24 cellular contexts compared by ENCODE assay signal in the genomic region with DNA sequence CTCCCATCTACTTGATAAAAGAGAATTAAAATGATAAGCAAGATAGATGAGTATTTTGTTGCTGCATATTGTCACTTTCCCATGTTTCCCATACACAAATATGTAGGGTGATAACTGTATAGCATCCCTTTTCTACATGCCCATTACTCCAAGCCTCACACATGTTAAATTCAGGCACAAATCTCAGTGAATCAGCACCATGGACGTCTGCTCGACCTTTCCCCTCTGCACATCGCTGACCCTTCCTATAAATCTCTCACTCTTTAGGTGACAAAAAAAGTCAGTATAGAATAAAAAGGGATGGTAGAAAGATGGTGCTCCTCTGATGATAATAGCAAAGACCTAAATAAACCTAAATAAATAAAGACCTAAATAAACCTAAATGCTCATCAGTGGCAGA.
DNase-seq lines count a peak whose midpoint lies in the region; ATAC-seq and TF ChIP-seq lines count a peak whose summit lies in the region.
"Had no signal": no experiment of that assay in that cellular context is flagged by ENCODE, and none has a peak within 500 bp of the region (broad histone marks: within the 10 kb centered on the region; RNA-seq: fewer than 3 reads in every experiment).

No MANE protein-coding gene starts in this region.

- no peak for TF ChIP-seq CTCF in GM23338 (conservative IDR thresholded peaks at IDR 0.05; ENCODE audit: low read depth in 2 of 2)

- H3K79me2 ChIP-seq in GM23338 (replicated peaks; ENCODE audit: insufficient read depth) = no peaks in the 10 kb centered on the region

- no peak for TF ChIP-seq RAD21 in Ishikawa (IDR thresholded peaks at IDR 0.05; ENCODE audit: low read depth)

- H3K4me2 ChIP-seq in GM23338 = no peak overlapping the region
- H3K4me2 ChIP-seq: BLaER1 had no signal

- no peaks in the 10 kb centered on the region for H3K4me1 Mint-ChIP-seq in GM23338
- H3K4me1 Mint-ChIP-seq: CD14-positive monocyte; CD4-positive, alpha-beta memory T cell; CD4-positive, CD25-positive, alpha-beta regulatory T cell; CD8-positive, alpha-beta memory T cell had no signal

- no peak for TF ChIP-seq EP300 in Ishikawa (IDR thresholded peaks at IDR 0.05; ENCODE audit: borderline replicate concordance)

- no peaks in the 10 kb centered on the region for H3K36me3 ChIP-seq in GM23338 (ENCODE audit: insufficient read depth)
- H3K36me3 ChIP-seq: BE2C, BLaER1 had no signal

- no peaks in the 10 kb centered on the region for H3K4me1 ChIP-seq in GM23338 (ENCODE audit: insufficient read depth)
- H3K4me1 ChIP-seq: BLaER1 had no signal

- H3K27me3 Mint-ChIP-seq in GM23338 (ENCODE audit: insufficient read depth, low read depth, poor library complexity) = peaks cover 3% of the 10 kb centered on the region
- H3K27me3 Mint-ChIP-seq: CD4-positive, alpha-beta memory T cell; CD4-positive, CD25-positive, alpha-beta regulatory T cell; CD8-positive, alpha-beta memory T cell had no signal

- ATAC-seq in GM23338 = no peak
- ATAC-seq in GM21526 (IDR thresholded peaks at IDR 0.05; ENCODE audit: low FRiP score, unreplicated experiment) = no peak
- no peak for ATAC-seq in GM18907 (IDR thresholded peaks at IDR 0.05; ENCODE audit: unreplicated experiment)
- ATAC-seq: GM12878 had no signal

- H3K27ac Mint-ChIP-seq in GM23338 = no peak overlapping the region
- H3K27ac Mint-ChIP-seq: CD14-positive monocyte; CD4-positive, alpha-beta memory T cell; CD4-positive, CD25-positive, alpha-beta regulatory T cell; CD8-positive, alpha-beta memory T cell had no signal

- no peaks in the 10 kb centered on the region for H3K9me2 ChIP-seq in GM23338 (ENCODE audit: insufficient read depth)

- no peaks in the 10 kb centered on the region for H4K20me1 ChIP-seq in GM23338 (replicated peaks; ENCODE audit: insufficient read depth)
- H4K20me1 ChIP-seq: BLaER1 had no signal

- H3K36me3 Mint-ChIP-seq in GM23338 (ENCODE audit: low read depth) = no peaks in the 10 kb centered on the region
- H3K36me3 Mint-ChIP-seq: CD14-positive monocyte; CD4-positive, alpha-beta memory T cell; CD4-positive, CD25-positive, alpha-beta regulatory T cell; CD8-positive, alpha-beta memory T cell had no signal

- no peaks in the 10 kb centered on the region for H3F3A ChIP-seq in GM23338 (replicated peaks; ENCODE audit: low read depth)

- H2AFZ ChIP-seq in GM23338 = no peak overlapping the region

- DNase-seq in GM23338 (ENCODE audit: low spot score) (no peak), left kidney (ENCODE audit: low read depth, low spot score) (peak; percentile 11), NCI-H526 treated with DMSO at 0.1 percent for 48 hours (lab: John Stamatoyannopoulos, UW) (no peak)
- DNase-seq: 8988T; ACHN; BE2C; C1 segment of cervical spinal cord; CD4-positive, alpha-beta memory T cell; CD4-positive, CD25-positive, alpha-beta regulatory T cell; CD8-positive, alpha-beta memory T cell; COR-L47; DMS 273 treated with DMSO at 0.1 percent for 48 hours; DMS153; DMS53; DMS79; DND-41; EL; GDM1 had no signal

- H3K4me3 ChIP-seq in GM23338 = no peak overlapping the region
- H3K4me3 ChIP-seq: BLaER1, GM12878 had no signal

- H3K9me3 Mint-ChIP-seq in GM23338 = no peaks in the 10 kb centered on the region

- H3K27me3 ChIP-seq in GM23338 (ENCODE audit: insufficient read depth) = no peaks in the 10 kb centered on the region
- H3K27me3 ChIP-seq: BE2C, BLaER1 had no signal

- no peak overlapping the region for H3K4me3 Mint-ChIP-seq in GM23338
- H3K4me3 Mint-ChIP-seq: CD14-positive monocyte; CD4-positive, alpha-beta memory T cell; CD4-positive, CD25-positive, alpha-beta regulatory T cell; CD8-positive, alpha-beta memory T cell had no signal

- H3K27ac ChIP-seq in GM23338 (ENCODE audit: low read depth) = no peak overlapping the region
- H3K27ac ChIP-seq: BLaER1 had no signal

TF ChIP-seq in GM23338, 12 proteins besides CTCF, POLR2A, EP300 and RAD21:
- TF ChIP-seq, protein P1, sequence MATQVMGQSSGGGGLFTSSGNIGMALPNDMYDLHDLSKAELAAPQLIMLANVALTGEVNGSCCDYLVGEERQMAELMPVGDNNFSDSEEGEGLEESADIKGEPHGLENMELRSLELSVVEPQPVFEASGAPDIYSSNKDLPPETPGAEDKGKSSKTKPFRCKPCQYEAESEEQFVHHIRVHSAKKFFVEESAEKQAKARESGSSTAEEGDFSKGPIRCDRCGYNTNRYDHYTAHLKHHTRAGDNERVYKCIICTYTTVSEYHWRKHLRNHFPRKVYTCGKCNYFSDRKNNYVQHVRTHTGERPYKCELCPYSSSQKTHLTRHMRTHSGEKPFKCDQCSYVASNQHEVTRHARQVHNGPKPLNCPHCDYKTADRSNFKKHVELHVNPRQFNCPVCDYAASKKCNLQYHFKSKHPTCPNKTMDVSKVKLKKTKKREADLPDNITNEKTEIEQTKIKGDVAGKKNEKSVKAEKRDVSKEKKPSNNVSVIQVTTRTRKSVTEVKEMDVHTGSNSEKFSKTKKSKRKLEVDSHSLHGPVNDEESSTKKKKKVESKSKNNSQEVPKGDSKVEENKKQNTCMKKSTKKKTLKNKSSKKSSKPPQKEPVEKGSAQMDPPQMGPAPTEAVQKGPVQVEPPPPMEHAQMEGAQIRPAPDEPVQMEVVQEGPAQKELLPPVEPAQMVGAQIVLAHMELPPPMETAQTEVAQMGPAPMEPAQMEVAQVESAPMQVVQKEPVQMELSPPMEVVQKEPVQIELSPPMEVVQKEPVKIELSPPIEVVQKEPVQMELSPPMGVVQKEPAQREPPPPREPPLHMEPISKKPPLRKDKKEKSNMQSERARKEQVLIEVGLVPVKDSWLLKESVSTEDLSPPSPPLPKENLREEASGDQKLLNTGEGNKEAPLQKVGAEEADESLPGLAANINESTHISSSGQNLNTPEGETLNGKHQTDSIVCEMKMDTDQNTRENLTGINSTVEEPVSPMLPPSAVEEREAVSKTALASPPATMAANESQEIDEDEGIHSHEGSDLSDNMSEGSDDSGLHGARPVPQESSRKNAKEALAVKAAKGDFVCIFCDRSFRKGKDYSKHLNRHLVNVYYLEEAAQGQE (IDR thresholded peaks at IDR 0.05; ENCODE audit: unreplicated experiment) = peak; percentile 60
- no peak for TF ChIP-seq STAT1 (IDR thresholded peaks at IDR 0.05; ENCODE audit: unreplicated experiment)

TF ChIP-seq in Ishikawa, 13 proteins besides CTCF, POLR2A, EP300 and RAD21:
- TF ChIP-seq, protein P1 (IDR thresholded peaks at IDR 0.05; ENCODE audit: low read depth) = peak; percentile 58
- no peak for TF ChIP-seq FOXM1 (IDR thresholded peaks at IDR 0.05; ENCODE audit: borderline replicate concordance, low read depth)
TF ChIP-seq in Ishikawa: peak in this region for 1.
